In genomic region chr9:113593682-113594281, GRCh38 we compare ENCODE assay signal across 1 cellular context.
TF ChIP-seq lines count a peak whose summit lies in the region.

No MANE protein-coding gene starts in this region.

TF ChIP-seq in HepG2, 621 proteins besides CTCF, POLR2A, EP300 and RAD21 (continued from another document and continues in another):
- 0 out of 2 replicates have a peak, but pooled peaks have one; percentile 58 for TF ChIP-seq HIC2 (CRISPR knock-in tag; IDR thresholded peaks at IDR 0.05; ENCODE audit: low read depth)
- 0 out of 2 replicates have a peak, but pooled peaks have one; percentile 40 for TF ChIP-seq ZNF792 (CRISPR knock-in tag; IDR thresholded peaks at IDR 0.05)
- TF ChIP-seq ZBTB39 (CRISPR knock-in tag; IDR thresholded peaks at IDR 0.05), result no peak
- peak; percentile 53; the same call in 1 of the 2 replicates for TF ChIP-seq MED1 (CRISPR knock-in tag; IDR thresholded peaks at IDR 0.05)
- TF ChIP-seq THAP9 (CRISPR knock-in tag; IDR thresholded peaks at IDR 0.05; ENCODE audit: borderline replicate concordance), result 0 out of 2 replicates have a peak, but pooled peaks have one; percentile 47
- TF ChIP-seq ELF1 (CRISPR knock-in tag; IDR thresholded peaks at IDR 0.05), result peak; percentile 36; the same call in 1 of the 2 replicates
- TF ChIP-seq ZBTB33 (CRISPR knock-in tag; IDR thresholded peaks at IDR 0.05), result peak; percentile 89
- 0 out of 2 replicates have a peak, but pooled peaks have one; percentile 37 for TF ChIP-seq ZNF605 (CRISPR knock-in tag; IDR thresholded peaks at IDR 0.05)
- peak; percentile 23; the same call in 1 of the 2 replicates for TF ChIP-seq UBTF (CRISPR knock-in tag; IDR thresholded peaks at IDR 0.05)
- TF ChIP-seq DRAP1 (CRISPR knock-in tag; IDR thresholded peaks at IDR 0.05), result peak; percentile 82
- peak; percentile 26; the same call in 1 of the 2 replicates for TF ChIP-seq MEIS2 (CRISPR knock-in tag; IDR thresholded peaks at IDR 0.05)
- TF ChIP-seq PAXIP1 (CRISPR knock-in tag; conservative IDR thresholded peaks at IDR 0.05), result peak; percentile 44; the same call in 1 of the 2 replicates
- TF ChIP-seq FOSL2 (CRISPR knock-in tag; IDR thresholded peaks at IDR 0.05), result peak; percentile 60; the same call in 1 of the 2 replicates
- peak; percentile 16; the same call in 1 of the 2 replicates for TF ChIP-seq HNF1B (CRISPR knock-in tag; IDR thresholded peaks at IDR 0.05)
- TF ChIP-seq FOXA3 (CRISPR knock-in tag; IDR thresholded peaks at IDR 0.05), result peak; percentile 12; the same call in 1 of the 2 replicates
- TF ChIP-seq ZGPAT (CRISPR knock-in tag; IDR thresholded peaks at IDR 0.05), result peak; percentile 18; the same call in 1 of the 2 replicates
- peak; percentile 51; the same call in 1 of the 2 replicates for TF ChIP-seq ZFX (CRISPR knock-in tag; IDR thresholded peaks at IDR 0.05; ENCODE audit: low read depth)
- peak; percentile 72 for TF ChIP-seq RFX3 (CRISPR knock-in tag; IDR thresholded peaks at IDR 0.05)
- peak; percentile 69; the same call in 1 of the 2 replicates for TF ChIP-seq ZNF501 (CRISPR knock-in tag; IDR thresholded peaks at IDR 0.05)
- TF ChIP-seq GABPB1 (CRISPR knock-in tag; IDR thresholded peaks at IDR 0.05), result peak; percentile 20; the same call in 1 of the 2 replicates
- TF ChIP-seq SAP130 (CRISPR knock-in tag; IDR thresholded peaks at IDR 0.05; ENCODE audit: low read depth), result peak; percentile 60; the same call in 1 of the 2 replicates
- TF ChIP-seq ZFP91 (CRISPR knock-in tag; IDR thresholded peaks at IDR 0.05; ENCODE audit: borderline replicate concordance), result peak; percentile 48; the same call in 1 of the 2 replicates
- TF ChIP-seq IRF2 (CRISPR knock-in tag; IDR thresholded peaks at IDR 0.05), result 0 out of 2 replicates have a peak, but pooled peaks have one; percentile 31
- peak; percentile 21 for TF ChIP-seq AGO1 (IDR thresholded peaks at IDR 0.05; ENCODE audit: low read depth, low read length, poor library complexity, severe bottlenecking)
- peak; percentile 26; the same call in 1 of the 2 replicates for TF ChIP-seq HDAC2 (CRISPR knock-in tag; IDR thresholded peaks at IDR 0.05)
- no peak for TF ChIP-seq TIGD3 (CRISPR knock-in tag; IDR thresholded peaks at IDR 0.05; ENCODE audit: borderline replicate concordance)
- TF ChIP-seq ZNF839 (CRISPR knock-in tag; IDR thresholded peaks at IDR 0.05; ENCODE audit: borderline replicate concordance), result no peak
- TF ChIP-seq MAZ (IDR thresholded peaks at IDR 0.05; ENCODE audit: borderline replicate concordance, low read depth, low read length), result 0 out of 2 replicates have a peak, but pooled peaks have one; percentile 7
- no peak for TF ChIP-seq MAZ (CRISPR knock-in tag; IDR thresholded peaks at IDR 0.05; ENCODE audit: low read depth)
